12 cellular contexts compared by ENCODE assay signal in genomic region chr9:114894206-114894605, GRCh38. TPM values are rescaled to one million over a fixed set of nuclear protein-coding genes. Genes with fewer than 3 reads are reported as not detected.
A peak's percentile ranks its signal among the peaks of the same experiment; 100 is the strongest.
DNase-seq lines count a peak whose midpoint lies in the region; ATAC-seq and TF ChIP-seq lines count a peak whose summit lies in the region.
"Had no signal": no experiment of that assay in that cellular context is flagged by ENCODE, and none has a peak within 500 bp of the region (broad histone marks: within the 10 kb centered on the region; RNA-seq: fewer than 3 reads in every experiment).

No MANE protein-coding gene starts in this region.

- peak overlapping the region; percentile 56 for H3K23ac ChIP-seq in mesendoderm (ENCODE audit: low read length)

- no peak for ATAC-seq in activated naive CD8-positive, alpha-beta T cell treated with anti-CD3 and anti-CD28 coated beads, Interleukin-2, amount 10 ng/mL, durations not matched to agents 7 days and 5 days (ENCODE audit: low read depth)

- H3K4ac ChIP-seq in mesendoderm (ENCODE audit: low read depth, low read length) = peak overlapping the region; percentile 56

- peak overlapping the region; percentile 3 for H3K18ac ChIP-seq in mesendoderm (ENCODE audit: low read length)

- POLR2A ChIA-PET in activated naive CD8-positive, alpha-beta T cell treated with anti-CD3 and anti-CD28 coated beads, Interleukin-2, amount 10 ng/mL, durations not matched to agents 7 days and 5 days (lab: Charles Lee) = no interaction called here

- H3K27ac ChIP-seq in mesendoderm (ENCODE audit: low read depth, low read length) (peak overlapping the region; percentile 47), esophagus squamous epithelium (peak overlapping the region in 2 of 4 donors; percentile 9 to 63)

- no peak overlapping the region for H4K8ac ChIP-seq in mesendoderm (ENCODE audit: low read depth, low read length)

- H2AK5ac ChIP-seq in mesendoderm (ENCODE audit: low read length) = peak overlapping the region; percentile 71

- H3K27me3 Mint-ChIP-seq in CD14-positive monocyte (ENCODE audit: low read depth in 3 of 3) = peaks cover 0 to 1% (median 0%) of the 10 kb centered on the region in 3 donors
- no peaks in the 10 kb centered on the region for H3K27me3 Mint-ChIP-seq in HFFc6 (ENCODE audit: insufficient read depth)
- no peaks in the 10 kb centered on the region for H3K27me3 Mint-ChIP-seq in activated naive CD8-positive, alpha-beta T cell treated with anti-CD3 and anti-CD28 coated beads, Interleukin-2, amount 10 ng/mL, durations not matched to agents 7 days and 5 days

- no peak overlapping the region for H3K4me2 ChIP-seq in mesendoderm (ENCODE audit: low read length)

- H3K4me1 ChIP-seq in mesendoderm (ENCODE audit: control insufficient read depth, low read depth, low read length) (peaks cover 18% of the 10 kb centered on the region), esophagus squamous epithelium (peaks cover 13 to 30% (median 20%) of the 10 kb centered on the region in 3 donors)

- TF ChIP-seq POLR2A in esophagus squamous epithelium (IDR thresholded peaks at IDR 0.05) = no peak

- no peaks in the 10 kb centered on the region for H3K79me2 ChIP-seq in mesendoderm (ENCODE audit: control insufficient read depth, insufficient read depth, low read length)

- H3K4me3 ChIP-seq in mesendoderm (ENCODE audit: low read length) (no peak overlapping the region), esophagus squamous epithelium (no peak overlapping the region)

- H3K27ac Mint-ChIP-seq in CD14-positive monocyte = peak overlapping the region; percentile 84 to 97 (median 92)
- peak overlapping the region; percentile 93 for H3K27ac Mint-ChIP-seq in HFFc6
- peak overlapping the region; percentile 78 for H3K27ac Mint-ChIP-seq in activated naive CD8-positive, alpha-beta T cell treated with anti-CD3 and anti-CD28 coated beads, Interleukin-2, amount 10 ng/mL, durations not matched to agents 7 days and 5 days

- H3K27me3 ChIP-seq in mesendoderm (ENCODE audit: insufficient read depth, low read length, poor library complexity) (no peaks in the 10 kb centered on the region), esophagus squamous epithelium (no peaks in the 10 kb centered on the region)

- TF ChIP-seq CTCF in CD14-positive monocyte (IDR thresholded peaks at IDR 0.05) (no peak), HFFc6 (IDR thresholded peaks at IDR 0.05) (no peak), esophagus squamous epithelium (IDR thresholded peaks at IDR 0.05) (no peak)

- no peaks in the 10 kb centered on the region for H3K79me1 ChIP-seq in mesendoderm (ENCODE audit: low read length)

- H3K9ac ChIP-seq in mesendoderm (ENCODE audit: low read length) = no peak overlapping the region

- H3K36me3 Mint-ChIP-seq in CD14-positive monocyte (peaks cover 4% of the 10 kb centered on the region in 2 donors), HFFc6 (ENCODE audit: low read depth) (peaks cover 9% of the 10 kb centered on the region; the same call in 1 of the 2 replicates)
- H3K36me3 Mint-ChIP-seq in activated naive CD8-positive, alpha-beta T cell treated with anti-CD3 and anti-CD28 coated beads, Interleukin-2, amount 10 ng/mL, durations not matched to agents 7 days and 5 days = peaks cover 45% of the 10 kb centered on the region

- peak overlapping the region; percentile 37 for H2BK5ac ChIP-seq in mesendoderm (ENCODE audit: low read length)

- intact Hi-C loops in CD14-positive monocyte (cut with micrococcal nuclease) = loop anchor here in 1 of 2 donors (2.0 to 10.0 kb wide), 3 partner anchors 63 to 115 kb away; partner anchors contain the start of gene TNFSF15
- intact Hi-C loops in esophagus squamous epithelium (cut with DNase I) = no loop called here

- H3K9me3 ChIP-seq in esophagus squamous epithelium = no peaks in the 10 kb centered on the region

- H3K36me3 ChIP-seq in mesendoderm (ENCODE audit: control insufficient read depth, insufficient read depth, low read length) (no peaks in the 10 kb centered on the region), esophagus squamous epithelium (no peaks in the 10 kb centered on the region)

- H2BK15ac ChIP-seq in mesendoderm (replicated peaks; ENCODE audit: low read depth) = no peak overlapping the region

- H3K4me1 Mint-ChIP-seq in CD14-positive monocyte (peaks cover 48% of the 10 kb centered on the region), HFFc6 (ENCODE audit: low read depth) (peaks cover 62% of the 10 kb centered on the region)
- H3K4me1 Mint-ChIP-seq in activated naive CD8-positive, alpha-beta T cell treated with anti-CD3 and anti-CD28 coated beads, Interleukin-2, amount 10 ng/mL, durations not matched to agents 7 days and 5 days = peaks cover 46% of the 10 kb centered on the region

- peak overlapping the region; percentile 17 for H4K5ac ChIP-seq in mesendoderm (ENCODE audit: low read length)

- no peak for DNase-seq in CD14-positive monocyte (ENCODE audit: low spot score)
- no peak for DNase-seq in HFFc6
- no peak for DNase-seq in activated naive CD8-positive, alpha-beta T cell treated with anti-CD3 and anti-CD28 coated beads, Interleukin-2, amount 10 ng/mL, durations not matched to agents 7 days and 5 days
- no peak for DNase-seq in mesendoderm
- no peak for DNase-seq in stimulated activated CD4-positive, alpha-beta T cell treated with anti-CD3 and anti-CD28 coated beads, Interleukin-4, amount 100 ng/mL, for 24 hours
- DNase-seq in NCI-H128 (lab: John Stamatoyannopoulos, UW; ENCODE audit: unreplicated experiment) = no peak
- DNase-seq in esophagus squamous epithelium (lab: John Stamatoyannopoulos, UW) = no peak
- no peak for DNase-seq in NCI-H345 (lab: John Stamatoyannopoulos, UW)
- DNase-seq: activated gamma-delta T cell, NCI-H2171, T-helper 9 cell had no signal

- H3K9me3 Mint-ChIP-seq in CD14-positive monocyte = peaks cover 0 to 3% (median 0%) of the 10 kb centered on the region in 7 donors
- 0 out of 2 replicates have a peak, but pooled peaks cover 5% of the 10 kb centered on the region for H3K9me3 Mint-ChIP-seq in HFFc6
- H3K9me3 Mint-ChIP-seq in activated naive CD8-positive, alpha-beta T cell treated with anti-CD3 and anti-CD28 coated beads, Interleukin-2, amount 10 ng/mL, durations not matched to agents 7 days and 5 days = peaks cover 9% of the 10 kb centered on the region

- WGBS in mesendoderm (ENCODE audit: extremely low coverage, insufficient coverage, low lambda C conversion rate) = no CpG with 5 or more reads among the region's 3 CpGs
- WGBS in esophagus squamous epithelium, 2 donors = 58 to 76% methylated on average over 3 of the region's 3 CpGs

- no peak overlapping the region for H3K56ac ChIP-seq in mesendoderm (ENCODE audit: low read length)

- H2BK120ac ChIP-seq in mesendoderm (ENCODE audit: low read depth, low read length) = no peak overlapping the region

- H3K4me3 Mint-ChIP-seq in CD14-positive monocyte = peak overlapping the region in 1 of 2 donors; percentile 30
- H3K4me3 Mint-ChIP-seq in HFFc6 = peak overlapping the region; percentile 8; the same call in 1 of the 2 replicates
- peak overlapping the region; percentile 7 for H3K4me3 Mint-ChIP-seq in activated naive CD8-positive, alpha-beta T cell treated with anti-CD3 and anti-CD28 coated beads, Interleukin-2, amount 10 ng/mL, durations not matched to agents 7 days and 5 days

RNA-seq across cellular contexts. Expression of gene TNFSF8, which starts 36.2 kb away (rescaled TPM):
- polyA plus RNA-seq in CD14-positive monocyte = 10 to 100 TPM; 34.0 to 42.9 TPM
- total RNA-seq in HFFc6 (2021; fragmentation: NEBNext Ultra II Directional; extraction: Animal tissue kit (Norgen Biotek cat#: 25700)) = not detected
- 10 to 100 TPM; 54.2 to 56.4 TPM for total RNA-seq in activated naive CD8-positive, alpha-beta T cell treated with anti-CD3 and anti-CD28 coated beads, Interleukin-2, amount 10 ng/mL, durations not matched to agents 7 days and 5 days
- not detected for polyA plus RNA-seq in mesendoderm (2013, experiment 1 of 2)
- polyA plus RNA-seq in mesendoderm (2013, experiment 2 of 2) = not detected
- total RNA-seq in esophagus squamous epithelium = 1 to 10 TPM in 1 of 4 donors, under 1 TPM in 3; 0.21 to 6.5 (median 0.41) TPM
- total RNA-seq: HT-29 had no signal

Comparison
In these comparisons a context has a peak if more than half of its experiments do, and no peak if none do; other contexts are left out.
1. RNA of gene TNFSF8, which starts 36.2 kb away (total RNA-seq): 54.2 to 56.4 TPM in activated naive CD8-positive, alpha-beta T cell treated with anti-CD3 and anti-CD28 coated beads, Interleukin-2, amount 10 ng/mL, durations not matched to agents 7 days and 5 days; 0.21 to 6.5 TPM in esophagus squamous epithelium and not detected in HFFc6; every median in the first group is over 4 times any median in the second.
2. Peak in every context shown above with its lines, with median percentiles within 50 percentile points of each other: H3K27ac Mint-ChIP-seq.